In the genomic region with DNA sequence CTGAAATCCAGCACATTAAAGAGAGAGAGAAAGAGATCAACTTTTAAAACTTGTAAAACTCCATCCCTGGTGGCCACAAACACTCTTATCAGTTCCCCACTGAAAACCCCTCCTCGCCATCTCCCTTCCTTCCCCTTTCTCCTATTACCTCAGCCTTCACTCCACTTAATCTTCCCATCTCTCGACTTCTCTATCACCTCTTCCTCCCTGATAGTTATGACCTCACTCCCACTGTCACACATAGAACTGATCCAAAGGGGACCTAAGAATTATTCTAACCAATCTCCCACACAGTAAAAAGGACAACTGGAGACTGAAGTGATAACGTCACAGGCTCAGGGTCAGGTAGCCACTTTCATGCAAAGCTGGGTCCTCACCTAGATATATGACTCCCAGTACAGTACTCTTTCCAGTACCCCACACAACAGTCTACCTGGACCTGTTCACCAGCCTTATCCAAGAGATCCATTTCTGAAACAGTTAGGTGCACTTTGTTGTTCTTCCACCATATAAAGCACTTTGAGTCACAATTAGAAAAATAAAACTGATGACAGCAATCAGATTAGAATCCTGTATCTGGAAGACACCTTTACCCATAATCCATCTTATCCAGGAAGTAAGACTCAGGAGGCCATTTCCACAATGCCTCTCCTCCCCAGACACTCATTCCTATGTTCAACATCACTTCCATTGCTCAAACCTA, we compare ENCODE assay signal across 1 cellular context.
TF ChIP-seq lines count a peak whose summit lies in the region.

No MANE protein-coding gene starts in this region.

TF ChIP-seq in K562, 482 proteins besides CTCF, POLR2A, EP300 and RAD21 (continued from another document and continues in another):
- TF ChIP-seq PTBP1 (IDR thresholded peaks at IDR 0.05; ENCODE audit: low read depth, low read length): no peak
- TF ChIP-seq ZBTB43 (CRISPR knock-in tag; IDR thresholded peaks at IDR 0.05): no peak
- TF ChIP-seq, protein P1, sequence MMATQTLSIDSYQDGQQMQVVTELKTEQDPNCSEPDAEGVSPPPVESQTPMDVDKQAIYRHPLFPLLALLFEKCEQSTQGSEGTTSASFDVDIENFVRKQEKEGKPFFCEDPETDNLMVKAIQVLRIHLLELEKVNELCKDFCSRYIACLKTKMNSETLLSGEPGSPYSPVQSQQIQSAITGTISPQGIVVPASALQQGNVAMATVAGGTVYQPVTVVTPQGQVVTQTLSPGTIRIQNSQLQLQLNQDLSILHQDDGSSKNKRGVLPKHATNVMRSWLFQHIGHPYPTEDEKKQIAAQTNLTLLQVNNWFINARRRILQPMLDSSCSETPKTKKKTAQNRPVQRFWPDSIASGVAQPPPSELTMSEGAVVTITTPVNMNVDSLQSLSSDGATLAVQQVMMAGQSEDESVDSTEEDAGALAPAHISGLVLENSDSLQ (IDR thresholded peaks at IDR 0.05): peak; percentile 80
- TF ChIP-seq ZNF512 (tag; IDR thresholded peaks at IDR 0.05): 0 out of 2 replicates have a peak, but pooled peaks have one; percentile 48
- TF ChIP-seq, protein P2, sequence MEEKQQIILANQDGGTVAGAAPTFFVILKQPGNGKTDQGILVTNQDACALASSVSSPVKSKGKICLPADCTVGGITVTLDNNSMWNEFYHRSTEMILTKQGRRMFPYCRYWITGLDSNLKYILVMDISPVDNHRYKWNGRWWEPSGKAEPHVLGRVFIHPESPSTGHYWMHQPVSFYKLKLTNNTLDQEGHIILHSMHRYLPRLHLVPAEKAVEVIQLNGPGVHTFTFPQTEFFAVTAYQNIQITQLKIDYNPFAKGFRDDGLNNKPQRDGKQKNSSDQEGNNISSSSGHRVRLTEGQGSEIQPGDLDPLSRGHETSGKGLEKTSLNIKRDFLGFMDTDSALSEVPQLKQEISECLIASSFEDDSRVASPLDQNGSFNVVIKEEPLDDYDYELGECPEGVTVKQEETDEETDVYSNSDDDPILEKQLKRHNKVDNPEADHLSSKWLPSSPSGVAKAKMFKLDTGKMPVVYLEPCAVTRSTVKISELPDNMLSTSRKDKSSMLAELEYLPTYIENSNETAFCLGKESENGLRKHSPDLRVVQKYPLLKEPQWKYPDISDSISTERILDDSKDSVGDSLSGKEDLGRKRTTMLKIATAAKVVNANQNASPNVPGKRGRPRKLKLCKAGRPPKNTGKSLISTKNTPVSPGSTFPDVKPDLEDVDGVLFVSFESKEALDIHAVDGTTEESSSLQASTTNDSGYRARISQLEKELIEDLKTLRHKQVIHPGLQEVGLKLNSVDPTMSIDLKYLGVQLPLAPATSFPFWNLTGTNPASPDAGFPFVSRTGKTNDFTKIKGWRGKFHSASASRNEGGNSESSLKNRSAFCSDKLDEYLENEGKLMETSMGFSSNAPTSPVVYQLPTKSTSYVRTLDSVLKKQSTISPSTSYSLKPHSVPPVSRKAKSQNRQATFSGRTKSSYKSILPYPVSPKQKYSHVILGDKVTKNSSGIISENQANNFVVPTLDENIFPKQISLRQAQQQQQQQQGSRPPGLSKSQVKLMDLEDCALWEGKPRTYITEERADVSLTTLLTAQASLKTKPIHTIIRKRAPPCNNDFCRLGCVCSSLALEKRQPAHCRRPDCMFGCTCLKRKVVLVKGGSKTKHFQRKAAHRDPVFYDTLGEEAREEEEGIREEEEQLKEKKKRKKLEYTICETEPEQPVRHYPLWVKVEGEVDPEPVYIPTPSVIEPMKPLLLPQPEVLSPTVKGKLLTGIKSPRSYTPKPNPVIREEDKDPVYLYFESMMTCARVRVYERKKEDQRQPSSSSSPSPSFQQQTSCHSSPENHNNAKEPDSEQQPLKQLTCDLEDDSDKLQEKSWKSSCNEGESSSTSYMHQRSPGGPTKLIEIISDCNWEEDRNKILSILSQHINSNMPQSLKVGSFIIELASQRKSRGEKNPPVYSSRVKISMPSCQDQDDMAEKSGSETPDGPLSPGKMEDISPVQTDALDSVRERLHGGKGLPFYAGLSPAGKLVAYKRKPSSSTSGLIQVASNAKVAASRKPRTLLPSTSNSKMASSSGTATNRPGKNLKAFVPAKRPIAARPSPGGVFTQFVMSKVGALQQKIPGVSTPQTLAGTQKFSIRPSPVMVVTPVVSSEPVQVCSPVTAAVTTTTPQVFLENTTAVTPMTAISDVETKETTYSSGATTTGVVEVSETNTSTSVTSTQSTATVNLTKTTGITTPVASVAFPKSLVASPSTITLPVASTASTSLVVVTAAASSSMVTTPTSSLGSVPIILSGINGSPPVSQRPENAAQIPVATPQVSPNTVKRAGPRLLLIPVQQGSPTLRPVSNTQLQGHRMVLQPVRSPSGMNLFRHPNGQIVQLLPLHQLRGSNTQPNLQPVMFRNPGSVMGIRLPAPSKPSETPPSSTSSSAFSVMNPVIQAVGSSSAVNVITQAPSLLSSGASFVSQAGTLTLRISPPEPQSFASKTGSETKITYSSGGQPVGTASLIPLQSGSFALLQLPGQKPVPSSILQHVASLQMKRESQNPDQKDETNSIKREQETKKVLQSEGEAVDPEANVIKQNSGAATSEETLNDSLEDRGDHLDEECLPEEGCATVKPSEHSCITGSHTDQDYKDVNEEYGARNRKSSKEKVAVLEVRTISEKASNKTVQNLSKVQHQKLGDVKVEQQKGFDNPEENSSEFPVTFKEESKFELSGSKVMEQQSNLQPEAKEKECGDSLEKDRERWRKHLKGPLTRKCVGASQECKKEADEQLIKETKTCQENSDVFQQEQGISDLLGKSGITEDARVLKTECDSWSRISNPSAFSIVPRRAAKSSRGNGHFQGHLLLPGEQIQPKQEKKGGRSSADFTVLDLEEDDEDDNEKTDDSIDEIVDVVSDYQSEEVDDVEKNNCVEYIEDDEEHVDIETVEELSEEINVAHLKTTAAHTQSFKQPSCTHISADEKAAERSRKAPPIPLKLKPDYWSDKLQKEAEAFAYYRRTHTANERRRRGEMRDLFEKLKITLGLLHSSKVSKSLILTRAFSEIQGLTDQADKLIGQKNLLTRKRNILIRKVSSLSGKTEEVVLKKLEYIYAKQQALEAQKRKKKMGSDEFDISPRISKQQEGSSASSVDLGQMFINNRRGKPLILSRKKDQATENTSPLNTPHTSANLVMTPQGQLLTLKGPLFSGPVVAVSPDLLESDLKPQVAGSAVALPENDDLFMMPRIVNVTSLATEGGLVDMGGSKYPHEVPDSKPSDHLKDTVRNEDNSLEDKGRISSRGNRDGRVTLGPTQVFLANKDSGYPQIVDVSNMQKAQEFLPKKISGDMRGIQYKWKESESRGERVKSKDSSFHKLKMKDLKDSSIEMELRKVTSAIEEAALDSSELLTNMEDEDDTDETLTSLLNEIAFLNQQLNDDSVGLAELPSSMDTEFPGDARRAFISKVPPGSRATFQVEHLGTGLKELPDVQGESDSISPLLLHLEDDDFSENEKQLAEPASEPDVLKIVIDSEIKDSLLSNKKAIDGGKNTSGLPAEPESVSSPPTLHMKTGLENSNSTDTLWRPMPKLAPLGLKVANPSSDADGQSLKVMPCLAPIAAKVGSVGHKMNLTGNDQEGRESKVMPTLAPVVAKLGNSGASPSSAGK (IDR thresholded peaks at IDR 0.05): no peak
- no peak for TF ChIP-seq SUPT5H (IDR thresholded peaks at IDR 0.05)
- TF ChIP-seq FOSL1 (tag; conservative IDR thresholded peaks at IDR 0.05): no peak; the same call in none of the 2 replicates
- TF ChIP-seq TCFL5 (CRISPR knock-in tag; conservative IDR thresholded peaks at IDR 0.05): no peak
- TF ChIP-seq ZNF57 (CRISPR knock-in tag; IDR thresholded peaks at IDR 0.05): no peak
- TF ChIP-seq, protein P3, sequence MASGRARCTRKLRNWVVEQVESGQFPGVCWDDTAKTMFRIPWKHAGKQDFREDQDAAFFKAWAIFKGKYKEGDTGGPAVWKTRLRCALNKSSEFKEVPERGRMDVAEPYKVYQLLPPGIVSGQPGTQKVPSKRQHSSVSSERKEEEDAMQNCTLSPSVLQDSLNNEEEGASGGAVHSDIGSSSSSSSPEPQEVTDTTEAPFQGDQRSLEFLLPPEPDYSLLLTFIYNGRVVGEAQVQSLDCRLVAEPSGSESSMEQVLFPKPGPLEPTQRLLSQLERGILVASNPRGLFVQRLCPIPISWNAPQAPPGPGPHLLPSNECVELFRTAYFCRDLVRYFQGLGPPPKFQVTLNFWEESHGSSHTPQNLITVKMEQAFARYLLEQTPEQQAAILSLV (tag; IDR thresholded peaks at IDR 0.05): no peak
- no peak for TF ChIP-seq MBD1 (CRISPR knock-in tag; IDR thresholded peaks at IDR 0.05)
- TF ChIP-seq RBM39 (optimal IDR thresholded peaks at IDR 0.05; ENCODE audit: low read depth, low read length): no peak
- no peak for TF ChIP-seq HCFC1 (IDR thresholded peaks at IDR 0.05; ENCODE audit: low read depth, low read length)
- TF ChIP-seq, protein P4, sequence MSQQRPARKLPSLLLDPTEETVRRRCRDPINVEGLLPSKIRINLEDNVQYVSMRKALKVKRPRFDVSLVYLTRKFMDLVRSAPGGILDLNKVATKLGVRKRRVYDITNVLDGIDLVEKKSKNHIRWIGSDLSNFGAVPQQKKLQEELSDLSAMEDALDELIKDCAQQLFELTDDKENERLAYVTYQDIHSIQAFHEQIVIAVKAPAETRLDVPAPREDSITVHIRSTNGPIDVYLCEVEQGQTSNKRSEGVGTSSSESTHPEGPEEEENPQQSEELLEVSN (IDR thresholded peaks at IDR 0.05; ENCODE audit: borderline replicate concordance in 1 of 2, extremely low read depth in 1 of 2, insufficient read depth in 1 of 2, insufficient read length in 1 of 2, low read depth in 1 of 2, low read length in 1 of 2, poor library complexity in 1 of 2, severe bottlenecking in 1 of 2): no peak
- TF ChIP-seq LEF1 (IDR thresholded peaks at IDR 0.05): no peak
- no peak for TF ChIP-seq PCBP2 (IDR thresholded peaks at IDR 0.05; ENCODE audit: low read depth, low read length, poor library complexity, severe bottlenecking)
- TF ChIP-seq, protein P5, sequence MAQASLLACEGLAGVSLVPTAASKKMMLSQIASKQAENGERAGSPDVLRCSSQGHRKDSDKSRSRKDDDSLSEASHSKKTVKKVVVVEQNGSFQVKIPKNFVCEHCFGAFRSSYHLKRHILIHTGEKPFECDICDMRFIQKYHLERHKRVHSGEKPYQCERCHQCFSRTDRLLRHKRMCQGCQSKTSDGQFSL (CRISPR knock-in tag; IDR thresholded peaks at IDR 0.05): no peak
- TF ChIP-seq, protein P5 (tag; IDR thresholded peaks at IDR 0.05): no peak
- no peak for TF ChIP-seq EGR1 (conservative IDR thresholded peaks at IDR 0.05)
- no peak for TF ChIP-seq HNRNPL (IDR thresholded peaks at IDR 0.05; ENCODE audit: low read depth, low read length)
- TF ChIP-seq FOXM1 (IDR thresholded peaks at IDR 0.05; ENCODE audit: low read depth): peak; percentile 78
- no peak for TF ChIP-seq FOXM1 (CRISPR knock-in tag; IDR thresholded peaks at IDR 0.05; ENCODE audit: low read depth)
- TF ChIP-seq GTF3C2 (IDR thresholded peaks at IDR 0.05; ENCODE audit: borderline replicate concordance, extremely low read depth, insufficient read length): no peak
- TF ChIP-seq ZFP30 (CRISPR knock-in tag; IDR thresholded peaks at IDR 0.05; ENCODE audit: borderline replicate concordance): no peak
- TF ChIP-seq EP400 (IDR thresholded peaks at IDR 0.05): peak; percentile 71
